In the genomic region with DNA sequence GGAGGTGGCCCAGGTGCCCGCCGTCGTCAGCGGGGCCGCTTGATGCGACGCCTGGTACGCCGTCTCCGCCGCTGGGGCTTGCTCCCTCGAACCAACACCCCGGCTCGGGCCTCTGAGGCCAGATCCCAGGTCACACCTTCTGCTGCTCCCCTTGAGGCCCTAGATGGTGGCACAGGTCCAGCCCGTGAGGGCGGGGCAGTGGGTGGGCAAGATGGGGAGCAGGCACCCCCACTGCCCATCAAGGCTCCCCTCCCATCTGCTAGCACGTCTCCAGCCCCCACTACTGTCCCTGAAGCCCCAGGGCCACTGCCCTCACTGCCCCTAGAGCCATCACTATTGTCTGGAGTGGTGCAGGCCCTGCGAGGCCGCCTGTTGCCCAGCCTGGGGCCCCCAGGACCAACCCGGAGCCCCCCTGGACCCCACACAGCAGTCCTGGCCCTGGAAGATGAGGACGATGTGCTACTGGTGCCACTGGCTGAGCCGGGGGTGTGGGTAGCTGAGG, we compare ENCODE assay signal across 25 cellular contexts. TPM values are rescaled to one million over a fixed set of nuclear protein-coding genes. Genes with fewer than 3 reads are reported as not detected.
"Had no signal": no experiment of that assay in that cellular context is flagged by ENCODE, and none has a peak within 500 bp of the region (broad histone marks: within the 10 kb centered on the region; RNA-seq: fewer than 3 reads in every experiment).

No MANE protein-coding gene starts in this region.

- FAIRE-seq: endometrium, keratinocyte had no signal

- H3K9ac ChIP-seq: parathyroid adenoma had no signal

- H2AFZ ChIP-seq: parathyroid adenoma had no signal

- ATAC-seq: effector memory CD8-positive, alpha-beta T cell; left lobe of liver; natural killer cell treated with Interleukin-12 subunit alpha and Interleukin-12 subunit beta and Interleukin-15 and Interleukin-18, amount 100 ng/mL, for 72 hours; sciatic nerve; stimulated activated memory B cell treated with anti-CD40 and anti-IgM and Interleukin-4, amounts not matched to agents 10 μg/mL and 1 μg/mL and 100 μg/mL, for 72 hours; stimulated activated naive CD8-positive, alpha-beta T cell treated with anti-CD3 and anti-CD28 coated beads, Interleukin-15, Interleukin-2, amounts not matched to agents 100 U/mL and 50 U/mL, for 24 hours had no signal

- H3K27me3 Mint-ChIP-seq: effector memory CD8-positive, alpha-beta T cell; memory B cell; naive B cell; natural killer cell treated with Interleukin-12 subunit alpha and Interleukin-12 subunit beta and Interleukin-15 and Interleukin-18, amount 100 ng/mL, for 72 hours; progenitor cell of endocrine pancreas; stimulated activated memory B cell treated with anti-CD40 and anti-IgM and Interleukin-4, amounts not matched to agents 10 μg/mL and 1 μg/mL and 100 μg/mL, for 72 hours; type B pancreatic cell had no signal

- H3K27me3 ChIP-seq: esophagus squamous epithelium, testis, tibial artery had no signal

- DNase-seq: dermis blood vessel endothelial cell; effector memory CD8-positive, alpha-beta T cell; erythroblast; esophagus squamous epithelium; foreskin melanocyte; naive B cell; stimulated activated CD4-positive, alpha-beta T cell treated with anti-CD3 and anti-CD28 coated beads, Interleukin-2, amount 100 ng/mL, for 24 hours; stimulated activated CD4-positive, alpha-beta T cell treated with anti-CD3 and anti-CD28 coated beads, Interleukin-4, amount 100 ng/mL, for 24 hours; stimulated activated naive CD8-positive, alpha-beta T cell treated with anti-CD3 and anti-CD28 coated beads, Interleukin-15, Interleukin-2, amounts not matched to agents 100 U/mL and 50 U/mL, for 24 hours; substantia nigra; testis had no signal

- H3K4me3 Mint-ChIP-seq: effector memory CD8-positive, alpha-beta T cell; memory B cell; natural killer cell treated with Interleukin-12 subunit alpha and Interleukin-12 subunit beta and Interleukin-15 and Interleukin-18, amount 100 ng/mL, for 72 hours; stimulated activated memory B cell treated with anti-CD40 and anti-IgM and Interleukin-4, amounts not matched to agents 10 μg/mL and 1 μg/mL and 100 μg/mL, for 72 hours; type B pancreatic cell had no signal

- H3K4me3 ChIP-seq: coronary artery, esophagus squamous epithelium, lung, testis, tibial artery had no signal

- H3K9me3 Mint-ChIP-seq: effector memory CD8-positive, alpha-beta T cell; memory B cell; naive B cell; natural killer cell treated with Interleukin-12 subunit alpha and Interleukin-12 subunit beta and Interleukin-15 and Interleukin-18, amount 100 ng/mL, for 72 hours; neural crest cell; stimulated activated memory B cell treated with anti-CD40 and anti-IgM and Interleukin-4, amounts not matched to agents 10 μg/mL and 1 μg/mL and 100 μg/mL, for 72 hours; type B pancreatic cell had no signal

- H3K27ac ChIP-seq: coronary artery, esophagus squamous epithelium, parathyroid adenoma, testis, tibial artery had no signal

- H3K9me3 ChIP-seq: esophagus squamous epithelium, testis, tibial artery had no signal

- H3K27ac Mint-ChIP-seq: progenitor cell of endocrine pancreas; stimulated activated memory B cell treated with anti-CD40 and anti-IgM and Interleukin-4, amounts not matched to agents 10 μg/mL and 1 μg/mL and 100 μg/mL, for 72 hours had no signal

RNA-seq across cellular contexts. Expression of gene REM2, which starts 6.0 kb away (rescaled TPM):
- total RNA-seq: dermis blood vessel endothelial cell had no signal
